In genomic region chr15:48781481-48782081, GRCh38 we compare ENCODE assay signal across 22 cellular contexts.
"Had no signal": no experiment of that assay in that cellular context is flagged by ENCODE, and none has a peak within 500 bp of the region (broad histone marks: within the 10 kb centered on the region; RNA-seq: fewer than 3 reads in every experiment).

No MANE protein-coding gene starts in this region.

- DNase-seq: activated CD4-positive, alpha-beta memory T cell treated with anti-CD3 and anti-CD28 coated beads, Interleukin-2, amount 10 ng/mL, durations not matched to agents 7 days and 5 days; activated CD4-positive, alpha-beta T cell treated with anti-CD3 and anti-CD28 coated beads, Interleukin-2, amount 10 ng/mL, durations not matched to agents 24 days and 14 days; activated CD4-positive, CD25-positive, alpha-beta regulatory T cell treated with anti-CD3 and anti-CD28 coated beads, Interleukin-2, amount 50 U/mL, for 72 hours; activated CD8-positive, alpha-beta memory T cell treated with anti-CD3 and anti-CD28 coated beads, Interleukin-2, amount 50 U/mL, for 48 hours; activated gamma-delta T cell; activated naive CD8-positive, alpha-beta T cell treated with anti-CD3 and anti-CD28 coated beads, Interleukin-2, amount 50 U/mL, for 24 hours; activated T-cell treated with anti-CD3 and anti-CD28 coated beads, Interleukin-2, amount 50 U/mL, for 24 hours; central memory CD4-positive, alpha-beta T cell; esophagus squamous epithelium; foreskin melanocyte; heart right ventricle; left ventricle myocardium superior; mammary epithelial cell; naive thymus-derived CD4-positive, alpha-beta T cell; ovary; stimulated activated CD4-positive, alpha-beta T cell treated with anti-CD3 and anti-CD28 coated beads, Interleukin-4, amount 100 ng/mL, for 24 hours; uterus had no signal

- H3K9me3 ChIP-seq: breast epithelium, esophagus squamous epithelium, heart right ventricle, ovary, thoracic aorta, uterus had no signal

- H3K27me3 ChIP-seq: breast epithelium, esophagus squamous epithelium, heart right ventricle, ovary, uterus had no signal

- H3K4me3 ChIP-seq: breast epithelium, esophagus squamous epithelium, heart right ventricle, ovary, skin epidermis, thoracic aorta, uterus had no signal

- H3K27ac ChIP-seq: breast epithelium, esophagus squamous epithelium, heart right ventricle, ovary, skin epidermis, thoracic aorta, uterus had no signal

- ATAC-seq: activated naive CD8-positive, alpha-beta T cell treated with anti-CD3 and anti-CD28 coated beads, Interleukin-2, amount 50 U/mL, for 24 hours; heart right ventricle; left ventricle myocardium superior; naive thymus-derived CD4-positive, alpha-beta T cell; sciatic nerve; stimulated activated effector memory CD8-positive, alpha-beta T cell treated with anti-CD3 and anti-CD28 coated beads, Interleukin-12 subunit alpha, Interleukin-12 subunit beta, amount 100 ng/mL, for 72 hours had no signal

- H3K4me1 ChIP-seq: breast epithelium, uterus had no signal

- H3K36me3 ChIP-seq: ovary, thoracic aorta, uterus had no signal
